Comparison of ENCODE assay signal across 8 cellular contexts in genomic region chr15:68816158-68816557, GRCh38. TPM values are rescaled to one million over a fixed set of nuclear protein-coding genes. Genes with fewer than 3 reads are reported as not detected.
DNase-seq lines count a peak whose midpoint lies in the region; ATAC-seq and TF ChIP-seq lines count a peak whose summit lies in the region.

No MANE protein-coding gene starts in this region.

- DNase-seq in GM12864 (ENCODE audit: low read depth) (no peak), PC-3 (no peak), epithelial cell of proximal tubule (ENCODE audit: low read depth) (no peak), gastrocnemius medialis (no peak), NCI-H2227 (lab: John Stamatoyannopoulos, UW; ENCODE audit: unreplicated experiment) (no peak)

- H2AFZ ChIP-seq in PC-3 (ENCODE audit: low read length): no peak overlapping the region

- POLR2A ChIA-PET in PC-3 (lab: Charles Lee; ENCODE audit: unreplicated experiment): no interaction called here

- TF ChIP-seq CTCF in GM12864 (IDR thresholded peaks at IDR 0.05; ENCODE audit: low read depth, low read length, missing control alignments) (no peak), PC-3 (conservative IDR thresholded peaks at IDR 0.05; ENCODE audit: low read depth, low read length) (no peak), epithelial cell of proximal tubule (conservative IDR thresholded peaks at IDR 0.05; ENCODE audit: low read depth, low read length) (no peak), gastrocnemius medialis (IDR thresholded peaks at IDR 0.05 in 4 of 5, conservative IDR thresholded peaks at IDR 0.05 in 1 of 5) (no peak)

- peak overlapping the region; percentile 95 for H3K4me3 ChIP-seq in GM12864 (ENCODE audit: low read depth, low read length)
- H3K4me3 ChIP-seq in PC-3 (ENCODE audit: low read length): peak overlapping the region; percentile 98
- H3K4me3 ChIP-seq in epithelial cell of proximal tubule (ENCODE audit: low read depth, low read length): peak overlapping the region; percentile 94
- H3K4me3 ChIP-seq in gastrocnemius medialis: peak overlapping the region in 2 of 4 donors; percentile 86 to 88

- no peaks in the 10 kb centered on the region for H3K9me2 ChIP-seq in PC-3 (replicated peaks; ENCODE audit: low read length)

- in situ Hi-C loops in gastrocnemius medialis (cut with MboI; ENCODE audit: low sequenced_read_pairs in 4 of 4): no loop called here

- intact Hi-C loops in PC-3 (cut with micrococcal nuclease): no loop called here
- intact Hi-C loops in gastrocnemius medialis (cut with DNase I; ENCODE audit: low total_unique reads): loop anchor here (5.0 to 10.0 kb wide), 2 partner anchors 541 to 636 kb away; partner anchors contain the start of genes FEM1B and RPLP1

- peaks cover 4% of the 10 kb centered on the region; the same call in 1 of the 2 replicates for H3K36me3 ChIP-seq in PC-3 (ENCODE audit: low read depth, low read length)
- no peaks in the 10 kb centered on the region for H3K36me3 ChIP-seq in gastrocnemius medialis

- peaks cover 97% of the 10 kb centered on the region for H3K79me2 ChIP-seq in PC-3 (ENCODE audit: low read length)

- H3F3A ChIP-seq in PC-3 (ENCODE audit: low read length, unreplicated experiment): no peaks in the 10 kb centered on the region

- H3K27ac ChIP-seq in PC-3 (ENCODE audit: low read length): no peak overlapping the region
- peak overlapping the region; percentile 93 to 99 (median 99) for H3K27ac ChIP-seq in gastrocnemius medialis

- no TSS peak for BruUV-seq in PC-3 (replicated peaks; lab: Mats Ljungman, UMichigan)

- H3K9ac ChIP-seq in PC-3 (ENCODE audit: low read length): no peak overlapping the region

- TF ChIP-seq POLR2A in gastrocnemius medialis (IDR thresholded peaks at IDR 0.05): no peak

- H3K4me2 ChIP-seq in PC-3 (ENCODE audit: low read length): peak overlapping the region; percentile 99

- CTCF ChIA-PET in PC-3 (lab: Charles Lee): no interaction called here

- peaks cover 20% of the 10 kb centered on the region for H3K4me1 ChIP-seq in PC-3 (ENCODE audit: insufficient read depth, low read length)
- peaks cover 51% of the 10 kb centered on the region in 2 donors for H3K4me1 ChIP-seq in gastrocnemius medialis

- H3K9me3 ChIP-seq in PC-3 (ENCODE audit: low read length) (no peaks in the 10 kb centered on the region), gastrocnemius medialis (no peaks in the 10 kb centered on the region)

- H3K27me3 ChIP-seq in PC-3 (ENCODE audit: low read length) (no peaks in the 10 kb centered on the region), gastrocnemius medialis (no peaks in the 10 kb centered on the region)

- H4K20me1 ChIP-seq in PC-3 (ENCODE audit: low read length): peaks cover 23% of the 10 kb centered on the region; the same call in 1 of the 2 replicates

- ATAC-seq in PC-3 (no peak), gastrocnemius medialis (no peak), GM18870 (IDR thresholded peaks at IDR 0.05; ENCODE audit: unreplicated experiment) (no peak), GM21423 (IDR thresholded peaks at IDR 0.05; ENCODE audit: unreplicated experiment) (no peak), HG02678 (IDR thresholded peaks at IDR 0.05; ENCODE audit: unreplicated experiment) (no peak)

RNA-seq across cellular contexts. Expression of gene ANP32A, which starts 4.5 kb away (rescaled TPM):
- 106 and 151 TPM in 2 replicates for total RNA-seq in PC-3 (2014; rRNA removed)
- total RNA-seq in epithelial cell of proximal tubule: 65.8 and 99.5 TPM in 2 replicates
- 10 to 100 TPM; 27.1 to 55.8 (median 50.6) TPM for total RNA-seq in gastrocnemius medialis
